ENCODE assay signal across 1 cellular context in genomic region chr14:104681689-104682074, GRCh38.
A peak's percentile ranks its signal among the peaks of the same experiment; 100 is the strongest.
TF ChIP-seq lines count a peak whose summit lies in the region.

No MANE protein-coding gene starts in this region.

TF ChIP-seq in HepG2, 621 proteins besides CTCF, POLR2A, EP300 and RAD21 (continued from another document and continues in another):
- TF ChIP-seq SKI (IDR thresholded peaks at IDR 0.05; ENCODE audit: partially characterized antibody) (no peak), ETV5 (CRISPR knock-in tag; IDR thresholded peaks at IDR 0.05; ENCODE audit: borderline replicate concordance) (peak; percentile 86), ZNF790 (CRISPR knock-in tag; IDR thresholded peaks at IDR 0.05; ENCODE audit: borderline replicate concordance) (no peak), MBNL3 (CRISPR knock-in tag; conservative IDR thresholded peaks at IDR 0.05) (no peak), ZNF720 (CRISPR knock-in tag; IDR thresholded peaks at IDR 0.05) (no peak), MAFK (conservative IDR thresholded peaks at IDR 0.05 in 1 of 2, IDR thresholded peaks at IDR 0.05 in 1 of 2; ENCODE audit: low read length in 2 of 2) (no peak), RARG (CRISPR knock-in tag; IDR thresholded peaks at IDR 0.05; ENCODE audit: low read depth) (no peak), ZNF639 (CRISPR knock-in tag; conservative IDR thresholded peaks at IDR 0.05) (no peak), GZF1 (CRISPR knock-in tag; IDR thresholded peaks at IDR 0.05) (no peak), AHDC1 (CRISPR knock-in tag; IDR thresholded peaks at IDR 0.05; ENCODE audit: borderline replicate concordance) (no peak), SATB2 (CRISPR knock-in tag; IDR thresholded peaks at IDR 0.05) (no peak), ZNF556 (CRISPR knock-in tag; IDR thresholded peaks at IDR 0.05; ENCODE audit: borderline replicate concordance) (no peak), TEAD3 (CRISPR knock-in tag; optimal IDR thresholded peaks at IDR 0.05; ENCODE audit: borderline replicate concordance) (peak; percentile 30), TFDP2 (CRISPR knock-in tag; IDR thresholded peaks at IDR 0.05) (no peak), BHLHE40 (IDR thresholded peaks at IDR 0.05; ENCODE audit: low read length) (no peak), CHD4 (IDR thresholded peaks at IDR 0.05; ENCODE audit: borderline replicate concordance, low read length) (no peak), HDAC2 (CRISPR knock-in tag; IDR thresholded peaks at IDR 0.05) (no peak), ZNF570 (CRISPR knock-in tag; IDR thresholded peaks at IDR 0.05; ENCODE audit: borderline replicate concordance) (no peak), SRF (IDR thresholded peaks at IDR 0.05; ENCODE audit: low read depth, low read length) (no peak), ZKSCAN5 (CRISPR knock-in tag; IDR thresholded peaks at IDR 0.05) (no peak), KDM3A (CRISPR knock-in tag; IDR thresholded peaks at IDR 0.05; ENCODE audit: low read depth) (no peak), TAF15 (IDR thresholded peaks at IDR 0.05; ENCODE audit: low read depth, low read length, poor library complexity, severe bottlenecking) (no peak), NR3C1 (CRISPR knock-in tag; IDR thresholded peaks at IDR 0.05) (no peak), MEIS2 (CRISPR knock-in tag; IDR thresholded peaks at IDR 0.05) (0 out of 2 replicates have a peak, but pooled peaks have one; percentile 49), NKX3-1 (CRISPR knock-in tag; IDR thresholded peaks at IDR 0.05) (no peak), CC2D1A (CRISPR knock-in tag; IDR thresholded peaks at IDR 0.05) (no peak), ZFX (CRISPR knock-in tag; IDR thresholded peaks at IDR 0.05; ENCODE audit: low read depth) (no peak), PAF1 (CRISPR knock-in tag; IDR thresholded peaks at IDR 0.05) (no peak), MIER3 (CRISPR knock-in tag; IDR thresholded peaks at IDR 0.05; ENCODE audit: borderline replicate concordance) (no peak), JUND (CRISPR knock-in tag; IDR thresholded peaks at IDR 0.05) (no peak), RARA (CRISPR knock-in tag; IDR thresholded peaks at IDR 0.05) (0 out of 2 replicates have a peak, but pooled peaks have one; percentile 22), THAP9 (CRISPR knock-in tag; IDR thresholded peaks at IDR 0.05; ENCODE audit: borderline replicate concordance) (0 out of 2 replicates have a peak, but pooled peaks have one; percentile 25), NAIF1 (CRISPR knock-in tag; IDR thresholded peaks at IDR 0.05; ENCODE audit: borderline replicate concordance) (no peak), BRF2 (CRISPR knock-in tag; IDR thresholded peaks at IDR 0.05) (no peak), IRX3 (CRISPR knock-in tag; IDR thresholded peaks at IDR 0.05; ENCODE audit: borderline replicate concordance, low read depth) (no peak), NFYB (CRISPR knock-in tag; IDR thresholded peaks at IDR 0.05) (no peak), ZNF660 (CRISPR knock-in tag; IDR thresholded peaks at IDR 0.05; ENCODE audit: borderline replicate concordance, low read depth) (no peak), ZNF572 (CRISPR knock-in tag; IDR thresholded peaks at IDR 0.05) (no peak), ZNF770 (CRISPR knock-in tag; IDR thresholded peaks at IDR 0.05) (no peak), REST (IDR thresholded peaks at IDR 0.05; ENCODE audit: borderline replicate concordance in 1 of 2, low read depth in 1 of 2, low read length in 2 of 2) (no peak), ZNF329 (CRISPR knock-in tag; IDR thresholded peaks at IDR 0.05; ENCODE audit: low read depth) (no peak), E2F2 (CRISPR knock-in tag; IDR thresholded peaks at IDR 0.05; ENCODE audit: borderline replicate concordance) (no peak), SSRP1 (CRISPR knock-in tag; IDR thresholded peaks at IDR 0.05) (no peak), MBD4 (IDR thresholded peaks at IDR 0.05; ENCODE audit: borderline replicate concordance, low read length) (no peak), ZNF564 (CRISPR knock-in tag; IDR thresholded peaks at IDR 0.05) (no peak), ZNF83 (CRISPR knock-in tag; IDR thresholded peaks at IDR 0.05; ENCODE audit: borderline replicate concordance) (no peak), GABPA (IDR thresholded peaks at IDR 0.05; ENCODE audit: low read depth, low read length) (0 out of 2 replicates have a peak, but pooled peaks have one; percentile 8), GABPA (CRISPR knock-in tag; IDR thresholded peaks at IDR 0.05; ENCODE audit: low read depth) (peak; percentile 50)
